Comparison of ENCODE assay signal across 29 cellular contexts in genomic region chr7:97735075-97735474, GRCh38. TPM values are rescaled to one million over a fixed set of nuclear protein-coding genes. Genes with fewer than 3 reads are reported as not detected.
"Had no signal": no experiment of that assay in that cellular context is flagged by ENCODE, and none has a peak within 500 bp of the region (broad histone marks: within the 10 kb centered on the region; RNA-seq: fewer than 3 reads in every experiment).

No MANE protein-coding gene starts in this region.

- H3K36me3 ChIP-seq: stomach, suprapubic skin, thoracic aorta, thyroid gland, tibial artery, tibial nerve, transverse colon, upper lobe of left lung, upper lobe of right lung, uterus, vagina had no signal

- H3K27me3 ChIP-seq: testis, thyroid gland had no signal

- H3K4me1 Mint-ChIP-seq: stimulated activated effector memory CD8-positive, alpha-beta T cell treated with anti-CD3 and anti-CD28 coated beads, Interleukin-12 subunit alpha, Interleukin-12 subunit beta, amount 100 ng/mL, for 72 hours; stimulated activated memory B cell treated with anti-CD40 and anti-IgM and Interleukin-4, amounts not matched to agents 10 μg/mL and 1 μg/mL and 100 μg/mL, for 72 hours had no signal

- H3K27ac Mint-ChIP-seq: stimulated activated effector memory CD8-positive, alpha-beta T cell treated with anti-CD3 and anti-CD28 coated beads, Interleukin-12 subunit alpha, Interleukin-12 subunit beta, amount 100 ng/mL, for 72 hours; stimulated activated memory B cell treated with anti-CD40 and anti-IgM and Interleukin-4, amounts not matched to agents 10 μg/mL and 1 μg/mL and 100 μg/mL, for 72 hours; stimulated activated naive B cell treated with anti-CD40 and anti-IgM and Interleukin-4, amounts not matched to agents 10 μg/mL and 1 μg/mL and 100 μg/mL, for 72 hours; stimulated activated naive CD8-positive, alpha-beta T cell treated with anti-CD3 and anti-CD28 coated beads, Interleukin-15, amount 100 ng/mL, for 72 hours; stimulated activated naive CD8-positive, alpha-beta T cell treated with anti-CD3 and anti-CD28 coated beads, Interleukin-15, Interleukin-2, amounts not matched to agents 100 ng/mL and 50 ng/mL, for 24 hours; type B pancreatic cell had no signal

- H3K4me1 ChIP-seq: testis, upper lobe of right lung had no signal

- H3K36me3 Mint-ChIP-seq: stimulated activated effector memory CD8-positive, alpha-beta T cell treated with anti-CD3 and anti-CD28 coated beads, Interleukin-12 subunit alpha, Interleukin-12 subunit beta, amount 100 ng/mL, for 72 hours; stimulated activated memory B cell treated with anti-CD40 and anti-IgM and Interleukin-4, amounts not matched to agents 10 μg/mL and 1 μg/mL and 100 μg/mL, for 72 hours; stimulated activated naive B cell treated with anti-CD40 and anti-IgM and Interleukin-4, amounts not matched to agents 10 μg/mL and 1 μg/mL and 100 μg/mL, for 72 hours; type B pancreatic cell had no signal

- H3K4me3 Mint-ChIP-seq: stimulated activated effector memory CD8-positive, alpha-beta T cell treated with anti-CD3 and anti-CD28 coated beads, Interleukin-12 subunit alpha, Interleukin-12 subunit beta, amount 100 ng/mL, for 72 hours; stimulated activated memory B cell treated with anti-CD40 and anti-IgM and Interleukin-4, amounts not matched to agents 10 μg/mL and 1 μg/mL and 100 μg/mL, for 72 hours; stimulated activated naive B cell treated with anti-CD40 and anti-IgM and Interleukin-4, amounts not matched to agents 10 μg/mL and 1 μg/mL and 100 μg/mL, for 72 hours; stimulated activated naive CD8-positive, alpha-beta T cell treated with anti-CD3 and anti-CD28 coated beads, Interleukin-15, Interleukin-2, amounts not matched to agents 100 ng/mL and 50 ng/mL, for 24 hours had no signal

- H3K4me3 ChIP-seq: stomach, suprapubic skin, testis, thoracic aorta, thyroid gland, tibial artery, tibial nerve, transverse colon, upper lobe of left lung, upper lobe of right lung, uterus, vagina had no signal

- ATAC-seq: stimulated activated effector memory CD8-positive, alpha-beta T cell treated with anti-CD3 and anti-CD28 coated beads, Interleukin-12 subunit alpha, Interleukin-12 subunit beta, amount 100 ng/mL, for 72 hours; stimulated activated memory B cell treated with anti-CD40 and anti-IgM and Interleukin-4, amounts not matched to agents 10 μg/mL and 1 μg/mL and 100 μg/mL, for 72 hours; stimulated activated naive B cell treated with anti-CD40 and anti-IgM and Interleukin-4, amounts not matched to agents 10 μg/mL and 1 μg/mL and 100 μg/mL, for 72 hours; stimulated activated naive CD8-positive, alpha-beta T cell treated with anti-CD3 and anti-CD28 coated beads, Interleukin-15, amount 100 ng/mL, for 72 hours; stimulated activated naive CD8-positive, alpha-beta T cell treated with anti-CD3 and anti-CD28 coated beads, Interleukin-15, Interleukin-2, amounts not matched to agents 100 U/mL and 50 U/mL, for 24 hours; upper lobe of right lung had no signal

- H3K9me3 ChIP-seq: stomach, suprapubic skin, testis, thoracic aorta, thyroid gland, tibial nerve, transverse colon, upper lobe of left lung, upper lobe of right lung, uterus, vagina had no signal

- DNase-seq: stimulated activated CD4-positive, alpha-beta T cell treated with anti-CD3 and anti-CD28 coated beads, Interleukin-2, amount 100 ng/mL, for 48 hours; stimulated activated CD4-positive, alpha-beta T cell treated with anti-CD3 and anti-CD28 coated beads, Interleukin-4, amount 100 ng/mL, for 1 hour; stimulated activated CD4-positive, alpha-beta T cell treated with anti-CD3 and anti-CD28 coated beads, Interleukin-4, amount 100 ng/mL, for 24 hours; stimulated activated CD4-positive, alpha-beta T cell treated with anti-CD3 and anti-CD28 coated beads, Interleukin-4, amount 100 ng/mL, for 4 hours; stimulated activated CD8-positive, alpha-beta memory T cell treated with anti-CD3 and anti-CD28 coated beads, Interleukin-4, amount 100 ng/mL, for 48 hours; stimulated activated naive B cell treated with anti-CD40 and anti-IgM and Interleukin-4, amounts not matched to agents 10 μg/mL and 1 μg/mL and 100 μg/mL, for 72 hours; stimulated activated naive CD4-positive, alpha-beta T cell; stimulated activated naive CD4-positive, alpha-beta T cell treated with Interleukin-2 at 50 U/mL for 16 hours; stimulated activated naive CD8-positive, alpha-beta T cell treated with anti-CD3 and anti-CD28 coated beads, Interleukin-15, amount 100 ng/mL, for 72 hours; stimulated activated naive CD8-positive, alpha-beta T cell treated with anti-CD3 and anti-CD28 coated beads, Interleukin-15, Interleukin-2, amounts not matched to agents 100 U/mL and 50 U/mL, for 24 hours; stomach; substantia nigra; testis; thyroid gland; tibial artery; transverse colon; trophoblast cell; upper lobe of left lung; upper lobe of right lung; uterus had no signal

- H3K9me3 Mint-ChIP-seq: stimulated activated effector memory CD8-positive, alpha-beta T cell treated with anti-CD3 and anti-CD28 coated beads, Interleukin-12 subunit alpha, Interleukin-12 subunit beta, amount 100 ng/mL, for 72 hours; stimulated activated memory B cell treated with anti-CD40 and anti-IgM and Interleukin-4, amounts not matched to agents 10 μg/mL and 1 μg/mL and 100 μg/mL, for 72 hours; stimulated activated naive CD8-positive, alpha-beta T cell treated with anti-CD3 and anti-CD28 coated beads, Interleukin-15, amount 100 ng/mL, for 72 hours; type B pancreatic cell had no signal

- H3K27ac ChIP-seq: stomach, suprapubic skin, testis, thoracic aorta, thyroid gland, tibial artery, tibial nerve, transverse colon, upper lobe of left lung, upper lobe of right lung, uterus, vagina had no signal

- FAIRE-seq: urothelium cell line had no signal

RNA-seq across cellular contexts. Expression of gene TAC1, which starts 3.2 kb away (rescaled TPM):
- total RNA-seq: upper lobe of right lung had no signal
